In the genomic region with DNA sequence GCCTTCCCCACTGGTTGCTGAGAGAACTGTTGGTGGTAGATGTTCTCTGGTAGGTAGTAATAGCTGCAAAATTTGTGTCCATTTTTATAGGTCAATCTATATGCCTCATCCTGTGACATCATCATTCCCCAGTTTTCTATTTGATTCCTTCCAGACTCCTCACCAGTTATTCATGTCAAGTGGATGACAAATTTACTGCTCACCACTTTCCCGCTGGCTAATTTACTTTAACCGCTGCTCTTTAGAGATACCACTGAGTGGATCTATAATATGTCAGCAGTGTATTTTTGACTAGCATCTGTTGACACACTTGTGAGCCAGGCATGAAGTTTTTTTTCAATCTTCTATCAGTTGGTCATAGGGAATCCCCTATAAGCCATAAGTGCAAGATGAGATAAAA, we compare ENCODE assay signal across 1 cellular context.
TF ChIP-seq lines count a peak whose summit lies in the region.

No MANE protein-coding gene starts in this region.

TF ChIP-seq in GM12878, 131 proteins besides CTCF, POLR2A, EP300 and RAD21:
- TF ChIP-seq ZNF384 (IDR thresholded peaks at IDR 0.05; ENCODE audit: borderline replicate concordance, low read depth, low read length) = no peak
- no peak for TF ChIP-seq PAX8 (IDR thresholded peaks at IDR 0.05)
- TF ChIP-seq ZBTB11 (CRISPR knock-in tag; IDR thresholded peaks at IDR 0.05) = no peak
- TF ChIP-seq, protein P1, sequence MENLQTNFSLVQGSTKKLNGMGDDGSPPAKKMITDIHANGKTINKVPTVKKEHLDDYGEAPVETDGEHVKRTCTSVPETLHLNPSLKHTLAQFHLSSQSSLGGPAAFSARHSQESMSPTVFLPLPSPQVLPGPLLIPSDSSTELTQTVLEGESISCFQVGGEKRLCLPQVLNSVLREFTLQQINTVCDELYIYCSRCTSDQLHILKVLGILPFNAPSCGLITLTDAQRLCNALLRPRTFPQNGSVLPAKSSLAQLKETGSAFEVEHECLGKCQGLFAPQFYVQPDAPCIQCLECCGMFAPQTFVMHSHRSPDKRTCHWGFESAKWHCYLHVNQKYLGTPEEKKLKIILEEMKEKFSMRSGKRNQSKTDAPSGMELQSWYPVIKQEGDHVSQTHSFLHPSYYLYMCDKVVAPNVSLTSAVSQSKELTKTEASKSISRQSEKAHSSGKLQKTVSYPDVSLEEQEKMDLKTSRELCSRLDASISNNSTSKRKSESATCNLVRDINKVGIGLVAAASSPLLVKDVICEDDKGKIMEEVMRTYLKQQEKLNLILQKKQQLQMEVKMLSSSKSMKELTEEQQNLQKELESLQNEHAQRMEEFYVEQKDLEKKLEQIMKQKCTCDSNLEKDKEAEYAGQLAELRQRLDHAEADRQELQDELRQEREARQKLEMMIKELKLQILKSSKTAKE (IDR thresholded peaks at IDR 0.05; ENCODE audit: low read depth, poor library complexity, severe bottlenecking) = no peak
- no peak for TF ChIP-seq KDM1A (IDR thresholded peaks at IDR 0.05; ENCODE audit: borderline replicate concordance)
- no peak for TF ChIP-seq SPI1 (IDR thresholded peaks at IDR 0.05; ENCODE audit: borderline replicate concordance, insufficient read depth, low read depth, low read length)
- TF ChIP-seq STAT3 (IDR thresholded peaks at IDR 0.05; ENCODE audit: low read depth, low read length) = no peak
- TF ChIP-seq MEF2B (IDR thresholded peaks at IDR 0.05; ENCODE audit: partially characterized antibody, poor library complexity, severe bottlenecking) = no peak
- TF ChIP-seq JUNB (IDR thresholded peaks at IDR 0.05) = no peak
- TF ChIP-seq E2F4 (IDR thresholded peaks at IDR 0.05; ENCODE audit: low read depth, low read length) = no peak
- no peak for TF ChIP-seq CHD1 (IDR thresholded peaks at IDR 0.05; ENCODE audit: low read depth, low read length)
- TF ChIP-seq MYB (IDR thresholded peaks at IDR 0.05; ENCODE audit: borderline replicate concordance, low read depth, low read length) = no peak
- TF ChIP-seq ETV6 (conservative IDR thresholded peaks at IDR 0.05 in 1 of 2, IDR thresholded peaks at IDR 0.05 in 1 of 2; ENCODE audit: borderline replicate concordance in 1 of 2, low read depth in 1 of 2) = no peak
- TF ChIP-seq SP1 (IDR thresholded peaks at IDR 0.05; ENCODE audit: low read depth, low read length) = no peak
- no peak for TF ChIP-seq CEBPB (IDR thresholded peaks at IDR 0.05; ENCODE audit: borderline replicate concordance in 1 of 2, low read depth in 2 of 2, low read length in 2 of 2)
- TF ChIP-seq SMAD5 (IDR thresholded peaks at IDR 0.05; ENCODE audit: low read depth) = no peak
- TF ChIP-seq, protein P2, sequence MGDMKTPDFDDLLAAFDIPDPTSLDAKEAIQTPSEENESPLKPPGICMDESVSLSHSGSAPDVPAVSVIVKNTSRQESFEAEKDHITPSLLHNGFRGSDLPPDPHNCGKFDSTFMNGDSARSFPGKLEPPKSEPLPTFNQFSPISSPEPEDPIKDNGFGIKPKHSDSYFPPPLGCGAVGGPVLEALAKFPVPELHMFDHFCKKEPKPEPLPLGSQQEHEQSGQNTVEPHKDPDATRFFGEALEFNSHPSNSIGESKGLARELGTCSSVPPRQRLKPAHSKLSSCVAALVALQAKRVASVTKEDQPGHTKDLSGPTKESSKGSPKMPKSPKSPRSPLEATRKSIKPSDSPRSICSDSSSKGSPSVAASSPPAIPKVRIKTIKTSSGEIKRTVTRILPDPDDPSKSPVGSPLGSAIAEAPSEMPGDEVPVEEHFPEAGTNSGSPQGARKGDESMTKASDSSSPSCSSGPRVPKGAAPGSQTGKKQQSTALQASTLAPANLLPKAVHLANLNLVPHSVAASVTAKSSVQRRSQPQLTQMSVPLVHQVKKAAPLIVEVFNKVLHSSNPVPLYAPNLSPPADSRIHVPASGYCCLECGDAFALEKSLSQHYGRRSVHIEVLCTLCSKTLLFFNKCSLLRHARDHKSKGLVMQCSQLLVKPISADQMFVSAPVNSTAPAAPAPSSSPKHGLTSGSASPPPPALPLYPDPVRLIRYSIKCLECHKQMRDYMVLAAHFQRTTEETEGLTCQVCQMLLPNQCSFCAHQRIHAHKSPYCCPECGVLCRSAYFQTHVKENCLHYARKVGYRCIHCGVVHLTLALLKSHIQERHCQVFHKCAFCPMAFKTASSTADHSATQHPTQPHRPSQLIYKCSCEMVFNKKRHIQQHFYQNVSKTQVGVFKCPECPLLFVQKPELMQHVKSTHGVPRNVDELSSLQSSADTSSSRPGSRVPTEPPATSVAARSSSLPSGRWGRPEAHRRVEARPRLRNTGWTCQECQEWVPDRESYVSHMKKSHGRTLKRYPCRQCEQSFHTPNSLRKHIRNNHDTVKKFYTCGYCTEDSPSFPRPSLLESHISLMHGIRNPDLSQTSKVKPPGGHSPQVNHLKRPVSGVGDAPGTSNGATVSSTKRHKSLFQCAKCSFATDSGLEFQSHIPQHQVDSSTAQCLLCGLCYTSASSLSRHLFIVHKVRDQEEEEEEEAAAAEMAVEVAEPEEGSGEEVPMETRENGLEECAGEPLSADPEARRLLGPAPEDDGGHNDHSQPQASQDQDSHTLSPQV (IDR thresholded peaks at IDR 0.05) = no peak
- no peak for TF ChIP-seq POLR2AphosphoS2 (IDR thresholded peaks at IDR 0.05; ENCODE audit: low read depth, low read length)
- TF ChIP-seq PBX3 (IDR thresholded peaks at IDR 0.05; ENCODE audit: insufficient replicate concordance, low read depth, low read length) = no peak
- TF ChIP-seq MXI1 (IDR thresholded peaks at IDR 0.05; ENCODE audit: low read depth, low read length) = no peak
